Comparison of ENCODE assay signal across 1 cellular context in the genomic region with DNA sequence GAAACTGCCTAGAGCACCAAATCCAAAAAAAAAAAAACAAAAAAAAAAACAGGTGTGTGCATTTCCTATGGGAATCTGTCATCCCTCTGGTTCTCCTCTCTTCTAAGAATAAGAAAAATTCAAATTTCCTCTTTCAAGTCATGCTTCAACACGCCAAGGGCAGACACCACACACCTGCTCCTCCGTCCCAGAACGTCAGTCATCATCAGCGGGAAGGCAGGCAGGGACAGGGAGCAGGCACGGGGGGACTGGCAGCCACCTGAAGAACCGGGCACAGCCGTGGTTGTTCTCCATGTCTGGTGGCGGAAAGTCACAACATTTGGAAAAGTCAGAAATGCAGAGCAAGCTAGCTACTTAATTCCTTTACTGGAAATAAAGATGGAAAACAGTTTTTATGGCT.
TF ChIP-seq lines count a peak whose summit lies in the region.

No MANE protein-coding gene starts in this region.

TF ChIP-seq in GM23338, 12 proteins besides CTCF, POLR2A, EP300 and RAD21 (continued from another document):
- TF ChIP-seq, protein P1, sequence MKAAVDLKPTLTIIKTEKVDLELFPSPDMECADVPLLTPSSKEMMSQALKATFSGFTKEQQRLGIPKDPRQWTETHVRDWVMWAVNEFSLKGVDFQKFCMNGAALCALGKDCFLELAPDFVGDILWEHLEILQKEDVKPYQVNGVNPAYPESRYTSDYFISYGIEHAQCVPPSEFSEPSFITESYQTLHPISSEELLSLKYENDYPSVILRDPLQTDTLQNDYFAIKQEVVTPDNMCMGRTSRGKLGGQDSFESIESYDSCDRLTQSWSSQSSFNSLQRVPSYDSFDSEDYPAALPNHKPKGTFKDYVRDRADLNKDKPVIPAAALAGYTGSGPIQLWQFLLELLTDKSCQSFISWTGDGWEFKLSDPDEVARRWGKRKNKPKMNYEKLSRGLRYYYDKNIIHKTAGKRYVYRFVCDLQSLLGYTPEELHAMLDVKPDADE (IDR thresholded peaks at IDR 0.05) = no peak
- no peak for TF ChIP-seq CREB1 (CRISPR knock-in tag; IDR thresholded peaks at IDR 0.05; ENCODE audit: low read depth)
